In the genomic region with DNA sequence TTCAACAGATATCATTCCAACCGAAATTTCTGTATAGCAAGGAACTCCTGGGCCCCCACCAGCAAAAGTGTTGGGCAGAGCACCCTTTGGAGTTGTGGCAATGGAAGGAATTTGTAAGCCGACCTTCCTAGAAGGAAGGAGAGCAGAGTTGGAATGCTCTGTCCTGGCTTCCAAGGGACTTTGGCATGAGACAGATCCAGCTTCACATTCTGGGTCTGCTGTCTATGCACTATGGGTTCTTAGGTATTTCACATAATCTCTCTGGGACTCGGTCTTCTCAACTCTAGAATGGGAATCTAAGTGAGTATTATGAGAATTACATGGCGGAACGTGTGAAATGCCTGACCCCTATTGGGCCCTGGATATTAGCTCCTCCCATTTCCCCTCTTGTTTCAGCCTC, we compare ENCODE assay signal across 16 cellular contexts.
A peak's percentile ranks its signal among the peaks of the same experiment; 100 is the strongest.
DNase-seq lines count a peak whose midpoint lies in the region; TF ChIP-seq lines count a peak whose summit lies in the region.
"Had no signal": no experiment of that assay in that cellular context is flagged by ENCODE, and none has a peak within 500 bp of the region (broad histone marks: within the 10 kb centered on the region; RNA-seq: fewer than 3 reads in every experiment).

No MANE protein-coding gene starts in this region.

- H3K27ac ChIP-seq in H9 (ENCODE audit: insufficient read length, low read depth, low read length) (no peak overlapping the region), coronary artery (no peak overlapping the region), mesodermal cell (ENCODE audit: low read depth, low read length, severe bottlenecking) (peak overlapping the region; percentile 23), trophoblast cell (ENCODE audit: low read depth, low read length) (peak overlapping the region; percentile 63)

- H3K18ac ChIP-seq in H9 (ENCODE audit: insufficient read length, low read depth, low read length) = peak overlapping the region; percentile 41
- H3K18ac ChIP-seq in trophoblast cell (ENCODE audit: low read length) = no peak overlapping the region

- no peak overlapping the region for H3K4ac ChIP-seq in H9 (ENCODE audit: low read depth, low read length)
- H3K4ac ChIP-seq in trophoblast cell (ENCODE audit: low read depth, low read length) = peak overlapping the region; percentile 24

- H4K5ac ChIP-seq in H9 (ENCODE audit: insufficient read length, low read depth, low read length) = no peak overlapping the region

- no peak overlapping the region for H3K4me3 ChIP-seq in coronary artery
- no peak overlapping the region for H3K4me3 ChIP-seq in mesodermal cell (ENCODE audit: extremely low read depth, insufficient read depth, low read length, poor library complexity, severe bottlenecking)
- no peak overlapping the region for H3K4me3 ChIP-seq in trophoblast cell (ENCODE audit: low read depth, low read length)
- H3K4me3 ChIP-seq: GM12878, HAP-1 had no signal

- H3K14ac ChIP-seq in H9 (ENCODE audit: insufficient read depth, low read length) = 0 out of 2 replicates have a peak overlapping the region, but pooled peaks have one; percentile 39
- H3K14ac ChIP-seq in trophoblast cell (ENCODE audit: low read length) = no peak overlapping the region

- peak overlapping the region; percentile 94 for H2BK20ac ChIP-seq in H9 (ENCODE audit: low read depth, low read length, poor library complexity, severe bottlenecking)

- H3K79me1 ChIP-seq in H9 (ENCODE audit: insufficient read depth, low read depth, low read length, poor library complexity, severe bottlenecking) (no peaks in the 10 kb centered on the region), trophoblast cell (ENCODE audit: low read length) (peaks cover 39% of the 10 kb centered on the region)

- no peak overlapping the region for H4K12ac ChIP-seq in trophoblast cell (ENCODE audit: low read depth, low read length)

- H3K4me1 ChIP-seq in H9 (ENCODE audit: insufficient read depth, low read length) = 0 out of 2 replicates have a peak, but pooled peaks cover 3% of the 10 kb centered on the region
- H3K4me1 ChIP-seq in mesodermal cell (ENCODE audit: control insufficient read depth, insufficient read depth, low read length, poor library complexity, severe bottlenecking) = peaks cover 5% of the 10 kb centered on the region
- H3K4me1 ChIP-seq in trophoblast cell (ENCODE audit: control insufficient read depth in 1 of 2, insufficient read depth in 2 of 2, low read length in 2 of 2) = peaks cover 26 to 34% of the 10 kb centered on the region in 2 experiments

- H3K4me1 Mint-ChIP-seq in H9 = peaks cover 15 to 17% of the 10 kb centered on the region in 2 experiments
- H3K4me1 Mint-ChIP-seq: CD4-positive, CD25-positive, alpha-beta regulatory T cell had no signal

- no peaks in the 10 kb centered on the region for H3K23me2 ChIP-seq in H9 (ENCODE audit: insufficient read length, low read depth, low read length, poor library complexity, severe bottlenecking)

- H3K9me3 ChIP-seq in H9 (ENCODE audit: control insufficient read depth, low read depth, low read length) (no peaks in the 10 kb centered on the region), mesodermal cell (ENCODE audit: control insufficient read depth, low read length) (no peaks in the 10 kb centered on the region), trophoblast cell (ENCODE audit: insufficient read depth, low read depth, low read length) (no peaks in the 10 kb centered on the region)
- H3K9me3 ChIP-seq: BE2C, HAP-1 had no signal

- no peaks in the 10 kb centered on the region for H4K20me1 ChIP-seq in H9 (ENCODE audit: control insufficient read depth, insufficient read depth, insufficient read length)

- WGBS in H9 (ENCODE audit: extremely low coverage, insufficient read length, low lambda C conversion rate) = no CpG with 5 or more reads among the region's 5 CpGs
- 82 to 94% methylated on average over 2 of the region's 5 CpGs for WGBS in mesodermal cell (ENCODE audit: insufficient coverage in 2 of 2), 2 experiments
- WGBS in trophoblast cell (ENCODE audit: extremely low coverage, insufficient coverage, insufficient read length) = no CpG with 5 or more reads among the region's 5 CpGs

- H2AK5ac ChIP-seq in H9 (ENCODE audit: insufficient read length, low read length) (no peak overlapping the region), trophoblast cell (ENCODE audit: low read length) (peak overlapping the region; percentile 59)

- H3K4me2 ChIP-seq in H9 (ENCODE audit: insufficient read depth, insufficient read length, low read length) (no peak overlapping the region), trophoblast cell (ENCODE audit: low read length) (no peak overlapping the region)

- peaks cover 2% of the 10 kb centered on the region; the same call in 1 of the 2 replicates for H3K27me3 Mint-ChIP-seq in H9 (ENCODE audit: low read depth)

- H3K23ac ChIP-seq in H9 (ENCODE audit: insufficient read length, low read depth, low read length) (no peak overlapping the region), trophoblast cell (ENCODE audit: low read length) (no peak overlapping the region)

- H3K79me2 ChIP-seq in H9 (ENCODE audit: insufficient read depth, low read length) = no peaks in the 10 kb centered on the region
- peaks cover 2% of the 10 kb centered on the region for H3K79me2 ChIP-seq in trophoblast cell (ENCODE audit: control insufficient read depth, insufficient read depth, low read length, poor library complexity)

- H3K36me3 ChIP-seq in mesodermal cell (ENCODE audit: control insufficient read depth, insufficient read depth, low read length) (no peaks in the 10 kb centered on the region), trophoblast cell (ENCODE audit: control insufficient read depth in 1 of 2, insufficient read depth in 2 of 2, low read length in 2 of 2) (no peaks in the 10 kb centered on the region)
- H3K36me3 ChIP-seq: BE2C, HAP-1 had no signal

- peak overlapping the region; percentile 39 for H3T11ph ChIP-seq in H9 (ENCODE audit: low read length)

- no peak overlapping the region for H4K8ac ChIP-seq in H9 (replicated peaks; ENCODE audit: insufficient read length, low read depth, low read length)
- peak overlapping the region; percentile 9 for H4K8ac ChIP-seq in trophoblast cell (ENCODE audit: low read depth, low read length)

- H2BK15ac ChIP-seq in H9 (ENCODE audit: low read depth, low read length) = no peak overlapping the region

- no peaks in the 10 kb centered on the region for H3K9me3 Mint-ChIP-seq in H9

- H3K27ac Mint-ChIP-seq in H9 = no peak overlapping the region
- H3K27ac Mint-ChIP-seq: CD4-positive, CD25-positive, alpha-beta regulatory T cell had no signal

- H2AFZ ChIP-seq in H9 (ENCODE audit: low read length) = no peak overlapping the region
- no peak overlapping the region for H2AFZ ChIP-seq in trophoblast cell (ENCODE audit: insufficient read depth, low read length, poor library complexity)

- H3K27me3 ChIP-seq in H9 (ENCODE audit: insufficient read depth, low read length) (no peaks in the 10 kb centered on the region), trophoblast cell (ENCODE audit: insufficient read depth, low read length) (no peaks in the 10 kb centered on the region)
- H3K27me3 ChIP-seq: BE2C had no signal

- H3K56ac ChIP-seq in H9 (ENCODE audit: insufficient read length, low read depth, low read length) = no peak overlapping the region

- H3K4me3 Mint-ChIP-seq in H9 = no peak overlapping the region
- H3K4me3 Mint-ChIP-seq: CD4-positive, CD25-positive, alpha-beta regulatory T cell had no signal

- H2BK120ac ChIP-seq in H9 (ENCODE audit: low read depth, low read length, poor library complexity, severe bottlenecking) (peak overlapping the region; percentile 0), trophoblast cell (ENCODE audit: insufficient read depth, low read length, poor library complexity) (peak overlapping the region; percentile 62)

- TF ChIP-seq CTCF in H9 (conservative IDR thresholded peaks at IDR 0.05) (no peak), coronary artery (IDR thresholded peaks at IDR 0.05) (no peak)

- H2BK5ac ChIP-seq in H9 (ENCODE audit: insufficient read length, low read length) (no peak overlapping the region), trophoblast cell (ENCODE audit: low read depth, low read length, poor library complexity) (peak overlapping the region; percentile 58)

- H2BK12ac ChIP-seq in H9 (ENCODE audit: insufficient read length, low read depth, low read length) (no peak overlapping the region), trophoblast cell (ENCODE audit: low read length) (peak overlapping the region; percentile 71)

- H3K9ac ChIP-seq in H9 (ENCODE audit: extremely low read depth, insufficient read length, low read length) (no peak overlapping the region), trophoblast cell (ENCODE audit: low read length) (no peak overlapping the region)

- no peak overlapping the region for H4K91ac ChIP-seq in H9 (ENCODE audit: insufficient read length, low read depth, low read length)
- peak overlapping the region; percentile 56 for H4K91ac ChIP-seq in trophoblast cell (ENCODE audit: low read depth, low read length)

- no peaks in the 10 kb centered on the region for H3K36me3 Mint-ChIP-seq in H9 (ENCODE audit: insufficient read depth in 1 of 3, low read depth in 3 of 3)
- H3K36me3 Mint-ChIP-seq: CD4-positive, CD25-positive, alpha-beta regulatory T cell had no signal

- DNase-seq in H9 = no peak
- DNase-seq in coronary artery (ENCODE audit: low spot score) = peak; percentile 1
- peak; percentile 74 to 87 for DNase-seq in trophoblast cell
- DNase-seq in NCI-H1092 (lab: John Stamatoyannopoulos, UW) = no peak
- DNase-seq in activated CD4-positive, alpha-beta T cell treated with anti-CD3 and anti-CD28 coated beads, Interleukin-2, amount 50 U/mL, for 1 hour = no peak
- DNase-seq in stimulated activated naive CD4-positive, alpha-beta T cell treated with Interleukin-2 at 50 U/mL for 16 hours (lab: John Stamatoyannopoulos, UW) = no peak
- DNase-seq: ACHN; C1 segment of cervical spinal cord; CD4-positive, CD25-positive, alpha-beta regulatory T cell; DMS153; DMS79; GF-D8 had no signal

Comparison
In these comparisons a context has a peak if more than half of its experiments do, and no peak if none do; other contexts are left out.
1. DNase-seq: peak in coronary artery (single experiment) and trophoblast cell (2 of 2); none in H9 (single experiment), NCI-H1092 (single experiment), activated CD4-positive, alpha-beta T cell treated with anti-CD3 and anti-CD28 coated beads, Interleukin-2, amount 50 U/mL, for 1 hour (single experiment) and stimulated activated naive CD4-positive, alpha-beta T cell treated with Interleukin-2 at 50 U/mL for 16 hours (single experiment).
2. H3K27ac ChIP-seq: peak in mesodermal cell (single experiment) and trophoblast cell (single experiment); none in H9 (single experiment) and coronary artery (0 of 2).